29 cellular contexts compared by ENCODE assay signal in genomic region chr7:33701927-33702326, GRCh38.
"Had no signal": no experiment of that assay in that cellular context is flagged by ENCODE, and none has a peak within 500 bp of the region (broad histone marks: within the 10 kb centered on the region; RNA-seq: fewer than 3 reads in every experiment).

No MANE protein-coding gene starts in this region.

- ATAC-seq: activated CD4-positive, alpha-beta T cell treated with anti-CD3 and anti-CD28 coated beads for 36 hours; activated CD8-positive, alpha-beta memory T cell treated with anti-CD3 and anti-CD28 coated beads, Interleukin-2, amount 10 ng/mL, durations not matched to agents 7 days and 5 days; activated CD8-positive, alpha-beta T cell treated with anti-CD3 and anti-CD28 coated beads, Interleukin-2, amount 10 ng/mL, durations not matched to agents 7 days and 5 days; foreskin keratinocyte; gastrocnemius medialis had no signal

- DNase-seq: activated CD4-positive, alpha-beta memory T cell treated with anti-CD3 and anti-CD28 coated beads for 36 hours; activated CD4-positive, alpha-beta T cell treated with anti-CD3 and anti-CD28 coated beads for 36 hours; activated CD4-positive, alpha-beta T cell treated with anti-CD3 and anti-CD28 coated beads, Interleukin-2, amount 10 ng/mL, durations not matched to agents 24 days and 14 days; activated CD4-positive, CD25-positive, alpha-beta regulatory T cell; activated CD4-positive, CD25-positive, alpha-beta regulatory T cell treated with anti-CD3 and anti-CD28 coated beads, Interleukin-2, amount 50 U/mL, for 72 hours; activated CD8-positive, alpha-beta memory T cell treated with anti-CD3 and anti-CD28 coated beads, Interleukin-2, amount 10 ng/mL, durations not matched to agents 7 days and 5 days; activated CD8-positive, alpha-beta memory T cell treated with anti-CD3 and anti-CD28 coated beads, Interleukin-2, amount 50 U/mL, for 4 hours; activated CD8-positive, alpha-beta T cell treated with anti-CD3 and anti-CD28 coated beads, Interleukin-2, amount 10 ng/mL, durations not matched to agents 7 days and 5 days; activated effector memory CD4-positive, alpha-beta T cell treated with anti-CD3 and anti-CD28 coated beads, Interleukin-2, amount 50 U/mL, for 16 hours; activated naive CD4-positive, alpha-beta T cell treated with anti-CD3 and anti-CD28 coated beads for 36 hours; activated naive CD8-positive, alpha-beta T cell treated with anti-CD3 and anti-CD28 coated beads, Interleukin-2, amount 10 ng/mL, durations not matched to agents 7 days and 5 days; activated T-cell treated with anti-CD3 and anti-CD28 coated beads, Interleukin-2, amount 50 U/mL, for 1 hour; activated T-cell treated with anti-CD3 and anti-CD28 coated beads, Interleukin-2, amount 50 U/mL, for 48 hours; amniotic stem cell; anterior cingulate cortex; brain microvascular endothelial cell; cerebellar nuclear complex; colonic mucosa; effector CD8-positive, alpha-beta T cell; erythroblast; foreskin keratinocyte; gastrocnemius medialis; glutamatergic neuron; T-helper 2 cell had no signal

- H3K36me3 ChIP-seq: brain microvascular endothelial cell, colonic mucosa, esophagus muscularis mucosa, gastrocnemius medialis had no signal

- H3K27ac ChIP-seq: brain microvascular endothelial cell, colonic mucosa, esophagus muscularis mucosa, foreskin keratinocyte, gastrocnemius medialis had no signal

- H3K4me1 Mint-ChIP-seq: activated CD4-positive, alpha-beta T cell treated with anti-CD3 and anti-CD28 coated beads for 36 hours; activated CD4-positive, alpha-beta T cell treated with anti-CD3 and anti-CD28 coated beads, Interleukin-2, amount 10 ng/mL, durations not matched to agents 24 days and 14 days; activated CD8-positive, alpha-beta memory T cell treated with anti-CD3 and anti-CD28 coated beads, Interleukin-2, amount 10 ng/mL, durations not matched to agents 7 days and 5 days; activated naive CD4-positive, alpha-beta T cell treated with anti-CD3 and anti-CD28 coated beads, Interleukin-2, amount 50 U/mL, for 24 hours; activated naive CD8-positive, alpha-beta T cell treated with anti-CD3 and anti-CD28 coated beads, Interleukin-2, amount 10 ng/mL, durations not matched to agents 7 days and 5 days had no signal

- H3K36me3 Mint-ChIP-seq: activated naive CD8-positive, alpha-beta T cell treated with anti-CD3 and anti-CD28 coated beads, Interleukin-2, amount 10 ng/mL, durations not matched to agents 7 days and 5 days had no signal

- H3K27me3 ChIP-seq: brain microvascular endothelial cell, colonic mucosa, esophagus muscularis mucosa, gastrocnemius medialis had no signal

- H3K27me3 Mint-ChIP-seq: activated CD4-positive, alpha-beta memory T cell treated with anti-CD3 and anti-CD28 coated beads for 36 hours; activated CD4-positive, alpha-beta T cell treated with anti-CD3 and anti-CD28 coated beads for 36 hours; activated CD4-positive, alpha-beta T cell treated with anti-CD3 and anti-CD28 coated beads, Interleukin-2, amount 10 ng/mL, durations not matched to agents 24 days and 14 days; activated CD8-positive, alpha-beta memory T cell treated with anti-CD3 and anti-CD28 coated beads, Interleukin-2, amount 10 ng/mL, durations not matched to agents 7 days and 5 days; activated naive CD4-positive, alpha-beta T cell treated with anti-CD3 and anti-CD28 coated beads, Interleukin-2, amount 50 U/mL, for 24 hours; activated naive CD8-positive, alpha-beta T cell treated with anti-CD3 and anti-CD28 coated beads, Interleukin-2, amount 10 ng/mL, durations not matched to agents 7 days and 5 days had no signal

- H3K27ac Mint-ChIP-seq: activated CD4-positive, alpha-beta memory T cell treated with anti-CD3 and anti-CD28 coated beads for 36 hours; activated CD4-positive, alpha-beta T cell treated with anti-CD3 and anti-CD28 coated beads for 36 hours; activated CD4-positive, alpha-beta T cell treated with anti-CD3 and anti-CD28 coated beads, Interleukin-2, amount 10 ng/mL, durations not matched to agents 24 days and 14 days; activated CD8-positive, alpha-beta memory T cell treated with anti-CD3 and anti-CD28 coated beads, Interleukin-2, amount 10 ng/mL, durations not matched to agents 7 days and 5 days; activated CD8-positive, alpha-beta T cell treated with anti-CD3 and anti-CD28 coated beads, Interleukin-2, amount 10 ng/mL, durations not matched to agents 7 days and 5 days; activated naive CD4-positive, alpha-beta T cell treated with anti-CD3 and anti-CD28 coated beads for 36 hours; activated naive CD4-positive, alpha-beta T cell treated with anti-CD3 and anti-CD28 coated beads, Interleukin-2, amount 50 U/mL, for 24 hours; activated naive CD8-positive, alpha-beta T cell treated with anti-CD3 and anti-CD28 coated beads, Interleukin-2, amount 10 ng/mL, durations not matched to agents 7 days and 5 days; activated T-helper 1 cell treated with anti-CD3 and anti-CD28 coated beads, Interleukin-12 subunit alpha, Interleukin-12 subunit beta, Interleukin-2, Interleukin-4 antibody, amounts not matched to agents 30 ng/mL and 10 ng/mL and 1 ng/mL, durations not matched to agents 14 hours and 24 hours and 36 hours; activated T-helper 2 cell treated with anti-CD3 and anti-CD28 coated beads, Interferon-gamma antibody, Interleukin-2, Interleukin-4, amounts not matched to agents 10 μg/mL and 5 μg/mL and 100 μg/mL, durations not matched to agents 14 hours and 24 hours and 36 hours had no signal

- FAIRE-seq: astrocyte had no signal

- H3K4me3 Mint-ChIP-seq: activated CD4-positive, alpha-beta memory T cell treated with anti-CD3 and anti-CD28 coated beads for 36 hours; activated CD4-positive, alpha-beta T cell treated with anti-CD3 and anti-CD28 coated beads for 36 hours; activated CD4-positive, alpha-beta T cell treated with anti-CD3 and anti-CD28 coated beads, Interleukin-2, amount 10 ng/mL, durations not matched to agents 24 days and 14 days; activated CD8-positive, alpha-beta memory T cell treated with anti-CD3 and anti-CD28 coated beads, Interleukin-2, amount 10 ng/mL, durations not matched to agents 7 days and 5 days; activated CD8-positive, alpha-beta T cell treated with anti-CD3 and anti-CD28 coated beads, Interleukin-2, amount 10 ng/mL, durations not matched to agents 7 days and 5 days; activated naive CD4-positive, alpha-beta T cell treated with anti-CD3 and anti-CD28 coated beads for 36 hours; activated naive CD4-positive, alpha-beta T cell treated with anti-CD3 and anti-CD28 coated beads, Interleukin-2, amount 50 U/mL, for 24 hours; activated naive CD8-positive, alpha-beta T cell treated with anti-CD3 and anti-CD28 coated beads, Interleukin-2, amount 10 ng/mL, durations not matched to agents 7 days and 5 days; activated T-helper 1 cell treated with anti-CD3 and anti-CD28 coated beads, Interleukin-12 subunit alpha, Interleukin-12 subunit beta, Interleukin-2, Interleukin-4 antibody, amounts not matched to agents 30 ng/mL and 10 ng/mL and 1 ng/mL, durations not matched to agents 14 hours and 24 hours and 36 hours had no signal

- H3K4me3 ChIP-seq: colonic mucosa, esophagus muscularis mucosa, gastrocnemius medialis had no signal

- H3K9me3 ChIP-seq: colonic mucosa, gastrocnemius medialis had no signal
